Comparison of ENCODE assay signal across 8 cellular contexts in the genomic region with DNA sequence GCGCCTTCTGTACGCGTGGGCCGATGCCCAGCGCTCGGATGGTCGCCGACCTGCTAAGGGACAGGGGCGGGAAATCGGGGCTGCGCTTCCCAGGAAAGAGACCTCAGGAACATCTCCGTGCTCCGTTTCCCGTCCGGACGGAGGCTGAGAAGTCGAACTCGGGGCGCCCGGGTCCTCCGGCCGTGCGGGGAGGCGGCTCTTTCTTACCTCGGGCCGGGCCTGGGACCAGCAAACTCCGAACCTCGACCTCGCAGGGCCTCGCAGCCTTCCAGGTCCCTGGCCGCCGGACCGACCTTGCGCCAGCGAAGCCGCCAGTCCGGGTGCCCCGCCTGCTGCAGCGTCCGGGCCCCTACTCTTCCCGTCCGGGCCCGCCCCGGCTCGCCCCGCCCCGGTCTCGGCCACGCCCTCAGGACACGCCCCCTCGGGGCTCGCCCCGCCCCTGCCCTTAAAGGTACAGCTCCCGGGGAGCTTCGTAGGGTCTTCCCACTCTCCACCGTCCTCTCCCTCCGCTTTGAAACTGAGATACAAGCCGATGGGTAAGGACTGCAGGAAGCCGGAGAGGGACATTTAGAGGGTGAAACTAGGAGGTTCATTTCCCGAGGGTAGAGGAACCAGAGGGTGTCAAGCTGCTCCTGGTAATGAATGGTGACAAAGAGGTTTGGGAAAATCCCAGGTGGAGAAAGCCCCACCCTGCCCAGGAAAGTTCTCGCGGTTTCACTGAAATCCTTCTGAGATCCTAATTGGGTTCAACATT.
DNase-seq lines count a peak whose midpoint lies in the region; ATAC-seq and TF ChIP-seq lines count a peak whose summit lies in the region.

A gene (minus strand): TSS at position 324 of the 754 bp plus-strand sequence. CDS start 2,231 bp downstream, outside the sequence.

- ATAC-seq in GM19455 (IDR thresholded peaks at IDR 0.05; ENCODE audit: unreplicated experiment), result peak; percentile 88

- H3K4me3 ChIP-seq in mucosa of stomach (ENCODE audit: low read length), result peak within 1 kb of the TSS; percentile 92

- no peaks in the 10 kb centered on the region for H3K36me3 ChIP-seq in mucosa of stomach (ENCODE audit: control insufficient read depth, insufficient read depth, low read length)

- H3K4me1 ChIP-seq in mucosa of stomach (ENCODE audit: control insufficient read depth, insufficient read depth, low read length), result peaks cover 13% of the 10 kb centered on the region

- no peaks in the 10 kb centered on the region for H3K9me3 ChIP-seq in mucosa of stomach (ENCODE audit: control insufficient read depth, low read length)

- H3K9ac ChIP-seq in mucosa of stomach (ENCODE audit: low read length), result peak within 1 kb of the TSS; percentile 76

- DNase-seq in COLO829 (ENCODE audit: low spot score), result peak; percentile 79
- peak; percentile 81 for DNase-seq in HPDE6-E6E7 (ENCODE audit: extremely low spot score)
- DNase-seq in OCI-M2 (lab: John Stamatoyannopoulos, UW; ENCODE audit: unreplicated experiment), result peak; percentile 38
- DNase-seq in activated T-cell treated with anti-CD3 and anti-CD28 coated beads, Interleukin-2, amount 50 U/mL, for 1 hour, result peak; percentile 95
- peak; percentile 88 to 92 for DNase-seq in erythroblast (lab: John Stamatoyannopoulos, UW)
- peak; percentile 69 to 89 for DNase-seq in stimulated activated CD8-positive, alpha-beta memory T cell treated with anti-CD3 and anti-CD28 coated beads, Interleukin-4, amount 100 ng/mL, for 4 hours (ENCODE audit: low read depth in 2 of 2, low spot score in 1 of 2)

- no peaks in the 10 kb centered on the region for H3K27me3 ChIP-seq in mucosa of stomach (ENCODE audit: control insufficient read depth, insufficient read depth, low read length)

- peak; percentile 51 for TF ChIP-seq POLR2A in erythroblast (IDR thresholded peaks at IDR 0.05; ENCODE audit: low read length)

Comparison
In these comparisons a context has a peak if more than half of its experiments do, and no peak if none do; other contexts are left out.
1. Peak in every context shown above with its lines: DNase-seq, ATAC-seq and H3K4me3 ChIP-seq.
2. DNase-seq: peak in every context shown above with its lines; median percentile 95 in activated T-cell treated with anti-CD3 and anti-CD28 coated beads, Interleukin-2, amount 50 U/mL, for 1 hour; 90 in erythroblast; 81 in HPDE6-E6E7; 79 in COLO829; 79 in stimulated activated CD8-positive, alpha-beta memory T cell treated with anti-CD3 and anti-CD28 coated beads, Interleukin-4, amount 100 ng/mL, for 4 hours; 38 in OCI-M2.